Comparison of ENCODE assay signal across 11 cellular contexts in genomic region chr3:45890405-45890804, GRCh38. TPM values are rescaled to one million over a fixed set of nuclear protein-coding genes. Genes with fewer than 3 reads are reported as not detected.
A peak's percentile ranks its signal among the peaks of the same experiment; 100 is the strongest.
DNase-seq lines count a peak whose midpoint lies in the region; ATAC-seq and TF ChIP-seq lines count a peak whose summit lies in the region.
"Had no signal": no experiment of that assay in that cellular context is flagged by ENCODE, and none has a peak within 500 bp of the region (broad histone marks: within the 10 kb centered on the region; RNA-seq: fewer than 3 reads in every experiment).

No MANE protein-coding gene starts in this region.

- H3K4me3 ChIP-seq in epithelial cell of esophagus (ENCODE audit: low read length) (no peak overlapping the region), SK-N-SH (ENCODE audit: low read depth in 2 of 2, low read length in 1 of 2) (no peak overlapping the region)
- H3K4me3 ChIP-seq: gastrocnemius medialis had no signal

- 56% methylated on average over 3 of the region's 3 CpGs for WGBS in SK-N-SH (ENCODE audit: low lambda C conversion rate)

- ATAC-seq in HG03108 (IDR thresholded peaks at IDR 0.05; ENCODE audit: unreplicated experiment), result no peak
- ATAC-seq: gastrocnemius medialis had no signal

- POLR2A ChIA-PET in SK-N-SH (lab: Yijun Ruan, JAX), result no interaction called here

- H3K9me3 ChIP-seq in SK-N-SH, result no peaks in the 10 kb centered on the region
- H3K9me3 ChIP-seq: gastrocnemius medialis had no signal

- no peaks in the 10 kb centered on the region for H4K20me1 ChIP-seq in SK-N-SH (ENCODE audit: insufficient read depth)

- H2AFZ ChIP-seq in SK-N-SH (ENCODE audit: low read depth), result no peak overlapping the region

- DNase-seq in stimulated activated naive CD4-positive, alpha-beta T cell (lab: John Stamatoyannopoulos, UW), result peak in 4 of 6 experiments; percentile 26 to 58 (median 40)
- no peak for DNase-seq in stimulated activated naive CD4-positive, alpha-beta T cell treated with Interleukin-2 at 50 U/mL for 16 hours (lab: John Stamatoyannopoulos, UW)
- DNase-seq in NCI-H2171 treated with DMSO at 0.1 percent for 48 hours (lab: John Stamatoyannopoulos, UW) (peak; percentile 56), epithelial cell of esophagus (ENCODE audit: low read depth) (peak; percentile 64), SK-N-SH (no peak), GOT3 (lab: John Stamatoyannopoulos, UW) (no peak), putamen (ENCODE audit: low spot score) (no peak)
- DNase-seq: gastrocnemius medialis had no signal

- no peaks in the 10 kb centered on the region for H3F3A ChIP-seq in SK-N-SH (replicated peaks; ENCODE audit: insufficient read depth)

- no peak overlapping the region for H3K4me2 ChIP-seq in SK-N-SH

- peaks cover 0 to 10% of the 10 kb centered on the region in 2 experiments; a peak in 1 of 4 replicates for H3K4me1 ChIP-seq in SK-N-SH (ENCODE audit: control insufficient read depth in 1 of 2, insufficient read depth in 2 of 2, low read depth in 1 of 2, low read length in 1 of 2)
- H3K4me1 ChIP-seq: gastrocnemius medialis had no signal

- H3K27me3 ChIP-seq in SK-N-SH (ENCODE audit: insufficient read depth), result no peaks in the 10 kb centered on the region
- H3K27me3 ChIP-seq: gastrocnemius medialis had no signal

- no peak for TF ChIP-seq CTCF in epithelial cell of esophagus (IDR thresholded peaks at IDR 0.05; ENCODE audit: insufficient read depth, low read depth, low read length, missing control alignments)
- TF ChIP-seq CTCF in SK-N-SH (IDR thresholded peaks at IDR 0.05), result no peak

- no peaks in the 10 kb centered on the region for H3K79me2 ChIP-seq in SK-N-SH (ENCODE audit: insufficient read depth)

- CTCF ChIA-PET in SK-N-SH (lab: Yijun Ruan, JAX), result no interaction called here

- H3K9me2 ChIP-seq in SK-N-SH, result no peaks in the 10 kb centered on the region

- no peak for TF ChIP-seq RAD21 in SK-N-SH (IDR thresholded peaks at IDR 0.05; ENCODE audit: low read length)

- H3K27ac ChIP-seq in SK-N-SH (ENCODE audit: low read depth in 2 of 2, low read length in 1 of 2), result no peak overlapping the region
- H3K27ac ChIP-seq: gastrocnemius medialis, VCaP had no signal

- H3K36me3 ChIP-seq in SK-N-SH (replicated peaks in 1 of 2; ENCODE audit: control insufficient read depth in 1 of 2, insufficient read depth in 2 of 2, low read length in 1 of 2), result no peaks in the 10 kb centered on the region
- H3K36me3 ChIP-seq: gastrocnemius medialis had no signal

- TF ChIP-seq EP300 in SK-N-SH (IDR thresholded peaks at IDR 0.05; ENCODE audit: borderline replicate concordance in 1 of 2, low read depth in 1 of 2, low read length in 1 of 2), result no peak

- H3K9ac ChIP-seq in SK-N-SH, result no peak overlapping the region

TF ChIP-seq in SK-N-SH, 30 proteins besides CTCF, POLR2A, EP300 and RAD21:
- no peak for TF ChIP-seq IRF3 (IDR thresholded peaks at IDR 0.05; ENCODE audit: low read depth, low read length)
- TF ChIP-seq GATA2 (CRISPR knock-in tag; IDR thresholded peaks at IDR 0.05), result no peak

RNA-seq across cellular contexts. Expression of gene CCR9, which starts 4.1 kb away (rescaled TPM):
- polyA plus RNA-seq in SK-N-SH (2012; rRNA removed), result not detected in 2 replicates
- not detected in 2 replicates for polyA plus RNA-seq in SK-N-SH (2012; cell fraction: cytosol; rRNA removed)
- polyA plus RNA-seq in SK-N-SH (2012; cell fraction: nucleus; rRNA removed), result not detected in 2 replicates
- polyA plus RNA-seq: liver had no signal

RNA-seq across cellular contexts. Expression of gene LZTFL1, which starts 48.5 kb away (rescaled TPM):
- polyA plus RNA-seq in SK-N-SH (2012; rRNA removed), result 11.9 and 19.7 TPM in 2 replicates
- 15.0 and 16.4 TPM in 2 replicates for polyA plus RNA-seq in SK-N-SH (2012; cell fraction: cytosol; rRNA removed)
- 15.4 and 22.8 TPM in 2 replicates for polyA plus RNA-seq in SK-N-SH (2012; cell fraction: nucleus; rRNA removed)

RNA-seq across cellular contexts. Expression of gene CXCR6, which starts 52.9 kb away (rescaled TPM):
- polyA plus RNA-seq in SK-N-SH (2012; rRNA removed), result not detected in 2 replicates
- polyA plus RNA-seq in SK-N-SH (2012; cell fraction: cytosol; rRNA removed), result not detected in 2 replicates
- polyA plus RNA-seq in SK-N-SH (2012; cell fraction: nucleus; rRNA removed), result not detected in 2 replicates

Comparison
In these comparisons a context has a peak if more than half of its experiments do, and no peak if none do; other contexts are left out.
1. DNase-seq: peak in stimulated activated naive CD4-positive, alpha-beta T cell (4 of 6), NCI-H2171 treated with DMSO at 0.1 percent for 48 hours (single experiment) and epithelial cell of esophagus (single experiment); none in stimulated activated naive CD4-positive, alpha-beta T cell treated with Interleukin-2 at 50 U/mL for 16 hours (single experiment), SK-N-SH (single experiment), GOT3 (single experiment) and putamen (single experiment).